1 cellular context compared by ENCODE assay signal in the genomic region with DNA sequence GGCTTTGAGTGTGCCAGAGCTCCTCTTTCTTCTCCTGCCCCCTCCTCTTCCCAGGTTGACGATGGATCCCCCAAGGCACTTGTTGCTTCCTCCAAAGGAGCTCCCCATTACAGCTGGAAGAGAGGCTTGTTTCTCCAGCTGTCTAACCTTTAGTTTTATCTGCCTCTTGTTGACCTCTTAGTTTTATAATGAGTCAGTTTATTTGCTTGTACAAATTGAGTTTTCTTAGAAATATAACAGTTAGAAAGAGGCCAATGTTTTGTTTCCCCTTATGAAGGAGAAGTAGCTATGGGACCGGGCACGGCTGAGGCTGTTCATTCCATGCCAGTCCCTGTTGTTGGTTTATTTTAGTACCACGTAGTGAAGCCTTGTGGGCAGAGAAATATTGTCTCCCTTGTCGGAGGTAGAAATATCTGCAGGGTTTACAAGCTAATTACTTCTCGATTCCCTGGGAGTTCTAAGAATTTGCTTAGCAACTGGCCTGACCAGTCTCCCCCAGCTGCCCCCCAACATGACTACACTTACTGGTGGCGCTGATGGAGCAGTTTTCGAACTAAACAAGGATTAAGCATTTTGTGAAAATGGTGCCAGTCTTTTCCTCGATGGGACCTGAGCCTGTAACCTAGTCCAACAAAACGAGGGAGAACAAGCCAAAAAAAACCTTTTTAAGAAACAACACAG.
TF ChIP-seq lines count a peak whose summit lies in the region.

No MANE protein-coding gene starts in this region.

TF ChIP-seq in GM12878, 131 proteins besides CTCF, POLR2A, EP300 and RAD21:
- TF ChIP-seq NR2F1 (conservative IDR thresholded peaks at IDR 0.05): 0 out of 2 replicates have a peak, but pooled peaks have one; percentile 29
- TF ChIP-seq PAX8 (IDR thresholded peaks at IDR 0.05): no peak
